ENCODE assay signal across 1 cellular context in the genomic region with DNA sequence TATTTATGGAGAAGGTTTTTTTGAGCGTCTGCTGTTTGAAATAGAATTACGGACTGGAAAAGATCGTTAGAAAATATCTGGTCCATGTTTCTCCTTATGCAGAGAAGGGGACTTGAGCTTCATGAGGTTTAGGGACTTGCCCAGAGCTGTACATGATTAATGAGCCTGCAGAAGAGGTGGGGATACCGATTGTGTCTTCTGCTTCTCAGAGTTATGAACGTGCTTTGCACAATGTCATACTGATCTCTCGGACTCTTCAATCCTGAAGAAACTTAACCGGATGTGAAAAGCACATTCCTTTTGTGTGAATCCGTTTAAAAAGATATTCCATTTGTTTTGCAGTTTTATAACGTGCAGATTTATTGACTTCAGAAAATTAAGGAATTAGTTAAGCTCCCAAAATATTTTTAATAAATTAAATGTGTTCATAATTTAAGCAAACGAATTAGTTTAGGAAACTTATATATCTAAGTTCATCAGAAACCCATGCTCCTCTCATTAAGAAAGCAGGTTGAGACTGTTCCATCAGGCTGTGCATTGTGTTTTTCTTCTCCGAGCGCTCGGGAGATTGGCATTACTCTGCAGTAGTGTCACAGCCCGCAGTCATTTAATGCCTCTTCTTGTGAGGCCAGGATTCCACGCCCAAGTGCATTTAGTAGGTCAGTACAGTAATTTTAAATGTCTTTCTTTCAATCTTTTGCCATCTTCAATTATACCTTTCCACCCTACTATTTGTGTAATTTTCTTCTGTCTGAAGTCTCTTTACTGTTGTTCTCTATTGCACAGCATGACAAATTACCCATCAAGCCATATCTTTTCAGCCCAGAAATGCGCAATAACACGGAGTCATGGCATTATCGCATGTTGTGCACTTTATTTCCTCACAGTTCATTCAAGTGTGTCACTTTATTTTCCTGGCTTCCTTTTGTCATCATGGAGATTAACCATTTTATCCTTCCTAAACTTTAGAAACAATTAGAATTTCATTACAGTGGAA.
TF ChIP-seq lines count a peak whose summit lies in the region.

No MANE protein-coding gene starts in this region.

TF ChIP-seq in A549, 52 proteins besides CTCF, POLR2A, EP300 and RAD21 (continued from another document):
- TF ChIP-seq, protein P1, sequence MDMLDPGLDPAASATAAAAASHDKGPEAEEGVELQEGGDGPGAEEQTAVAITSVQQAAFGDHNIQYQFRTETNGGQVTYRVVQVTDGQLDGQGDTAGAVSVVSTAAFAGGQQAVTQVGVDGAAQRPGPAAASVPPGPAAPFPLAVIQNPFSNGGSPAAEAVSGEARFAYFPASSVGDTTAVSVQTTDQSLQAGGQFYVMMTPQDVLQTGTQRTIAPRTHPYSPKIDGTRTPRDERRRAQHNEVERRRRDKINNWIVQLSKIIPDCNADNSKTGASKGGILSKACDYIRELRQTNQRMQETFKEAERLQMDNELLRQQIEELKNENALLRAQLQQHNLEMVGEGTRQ (IDR thresholded peaks at IDR 0.05) = no peak
